Comparison of ENCODE assay signal across 1 cellular context in genomic region chr11:133842053-133842452, GRCh38.
TF ChIP-seq lines count a peak whose summit lies in the region.

No MANE protein-coding gene starts in this region.

TF ChIP-seq in GM23338, 12 proteins besides CTCF, POLR2A, EP300 and RAD21 (continued from another document):
- TF ChIP-seq REST (IDR thresholded peaks at IDR 0.05; ENCODE audit: unreplicated experiment) = no peak
- TF ChIP-seq ZNF114 (CRISPR knock-in tag; IDR thresholded peaks at IDR 0.05) = no peak
- no peak for TF ChIP-seq ZNF462 (CRISPR knock-in tag; IDR thresholded peaks at IDR 0.05)
- TF ChIP-seq ZNF331 (CRISPR knock-in tag; IDR thresholded peaks at IDR 0.05; ENCODE audit: low read depth) = no peak
- TF ChIP-seq POLR2AphosphoS5 (IDR thresholded peaks at IDR 0.05; ENCODE audit: low read depth) = no peak
- TF ChIP-seq STAT1 (IDR thresholded peaks at IDR 0.05; ENCODE audit: unreplicated experiment) = no peak
- TF ChIP-seq ETS1 (IDR thresholded peaks at IDR 0.05) = no peak
- TF ChIP-seq NANOG (IDR thresholded peaks at IDR 0.05; ENCODE audit: borderline replicate concordance) = no peak
- no peak for TF ChIP-seq CREB1 (CRISPR knock-in tag; IDR thresholded peaks at IDR 0.05; ENCODE audit: low read depth)
